37 cellular contexts compared by ENCODE assay signal in genomic region chr2:66641685-66642084, GRCh38.
"Had no signal": no experiment of that assay in that cellular context is flagged by ENCODE, and none has a peak within 500 bp of the region (broad histone marks: within the 10 kb centered on the region; RNA-seq: fewer than 3 reads in every experiment).

No MANE protein-coding gene starts in this region.

- H3K4me3 ChIP-seq: adrenal gland, ascending aorta, body of pancreas, breast epithelium, cardiac muscle cell had no signal

- H3K4me3 Mint-ChIP-seq: activated naive CD4-positive, alpha-beta T cell treated with anti-CD3 and anti-CD28 coated beads for 36 hours; activated naive CD4-positive, alpha-beta T cell treated with anti-CD3 and anti-CD28 coated beads, Interleukin-2, amount 10 ng/mL, durations not matched to agents 7 days and 5 days; activated naive CD4-positive, alpha-beta T cell treated with anti-CD3 and anti-CD28 coated beads, Interleukin-2, amount 50 U/mL, for 24 hours; activated naive CD8-positive, alpha-beta T cell; activated naive CD8-positive, alpha-beta T cell treated with anti-CD3 and anti-CD28 coated beads for 36 hours; activated naive CD8-positive, alpha-beta T cell treated with anti-CD3 and anti-CD28 coated beads, Interleukin-2, amount 10 ng/mL, durations not matched to agents 7 days and 5 days; activated naive CD8-positive, alpha-beta T cell treated with anti-CD3 and anti-CD28 coated beads, Interleukin-2, amount 50 U/mL, for 24 hours; activated T-cell treated with anti-CD3 and anti-CD28 coated beads, Interleukin-2, amount 50 U/mL, for 24 hours; activated T-cell treated with anti-CD3 and anti-CD28 coated beads, Interleukin-2, amount 50 U/mL, for 4 hours; activated T-cell treated with anti-CD3 and anti-CD28 coated beads, Interleukin-2, amount 50 U/mL, for 72 hours; activated T-helper 1 cell treated with anti-CD3 and anti-CD28 coated beads, Interleukin-12 subunit alpha, Interleukin-12 subunit beta, Interleukin-2, Interleukin-4 antibody, amounts not matched to agents 30 ng/mL and 10 ng/mL and 1 ng/mL, durations not matched to agents 14 hours and 24 hours and 36 hours; activated T-helper 17 cell treated with anti-CD3 and anti-CD28 coated beads, Interleukin-2, amount 50 U/mL, for 72 hours; brain; central memory CD8-positive, alpha-beta T cell had no signal

- H3K4me1 Mint-ChIP-seq: activated naive CD4-positive, alpha-beta T cell treated with anti-CD3 and anti-CD28 coated beads, Interleukin-2, amount 10 ng/mL, durations not matched to agents 7 days and 5 days; activated naive CD4-positive, alpha-beta T cell treated with anti-CD3 and anti-CD28 coated beads, Interleukin-2, amount 50 U/mL, for 24 hours; activated naive CD8-positive, alpha-beta T cell treated with anti-CD3 and anti-CD28 coated beads for 36 hours; activated naive CD8-positive, alpha-beta T cell treated with anti-CD3 and anti-CD28 coated beads, Interleukin-2, amount 10 ng/mL, durations not matched to agents 7 days and 5 days; activated naive CD8-positive, alpha-beta T cell treated with anti-CD3 and anti-CD28 coated beads, Interleukin-2, amount 50 U/mL, for 24 hours; activated T-helper 17 cell treated with anti-CD3 and anti-CD28 coated beads, Interleukin-2, amount 50 U/mL, for 72 hours; brain; central memory CD8-positive, alpha-beta T cell had no signal

- H3K27me3 Mint-ChIP-seq: activated naive CD4-positive, alpha-beta T cell treated with anti-CD3 and anti-CD28 coated beads, Interleukin-2, amount 10 ng/mL, durations not matched to agents 7 days and 5 days; activated naive CD4-positive, alpha-beta T cell treated with anti-CD3 and anti-CD28 coated beads, Interleukin-2, amount 50 U/mL, for 24 hours; activated naive CD8-positive, alpha-beta T cell; activated naive CD8-positive, alpha-beta T cell treated with anti-CD3 and anti-CD28 coated beads, Interleukin-2, amount 10 ng/mL, durations not matched to agents 7 days and 5 days; activated naive CD8-positive, alpha-beta T cell treated with anti-CD3 and anti-CD28 coated beads, Interleukin-2, amount 50 U/mL, for 24 hours; activated T-cell treated with anti-CD3 and anti-CD28 coated beads, Interleukin-2, amount 50 U/mL, for 24 hours; activated T-helper 17 cell treated with anti-CD3 and anti-CD28 coated beads, Interleukin-2, amount 50 U/mL, for 72 hours; brain; central memory CD8-positive, alpha-beta T cell had no signal

- H3K9me3 Mint-ChIP-seq: activated naive CD4-positive, alpha-beta T cell treated with anti-CD3 and anti-CD28 coated beads, Interleukin-2, amount 50 U/mL, for 24 hours; activated naive CD8-positive, alpha-beta T cell treated with anti-CD3 and anti-CD28 coated beads, Interleukin-2, amount 10 ng/mL, durations not matched to agents 7 days and 5 days; activated T-cell treated with anti-CD3 and anti-CD28 coated beads, Interleukin-2, amount 50 U/mL, for 4 hours; activated T-helper 1 cell treated with anti-CD3 and anti-CD28 coated beads, Interleukin-12 subunit alpha, Interleukin-12 subunit beta, Interleukin-2, Interleukin-4 antibody, amounts not matched to agents 30 ng/mL and 10 ng/mL and 1 ng/mL, durations not matched to agents 14 hours and 24 hours and 36 hours; activated T-helper 2 cell treated with anti-CD3 and anti-CD28 coated beads, Interferon-gamma antibody, Interleukin-2, Interleukin-4, amounts not matched to agents 10 μg/mL and 5 μg/mL and 100 μg/mL, durations not matched to agents 14 hours and 24 hours and 36 hours had no signal

- H3K27ac ChIP-seq: adrenal gland, ascending aorta, body of pancreas, brain microvascular endothelial cell, breast epithelium, cardiac muscle cell had no signal

- H3K27ac Mint-ChIP-seq: activated naive CD4-positive, alpha-beta T cell treated with anti-CD3 and anti-CD28 coated beads for 36 hours; activated naive CD4-positive, alpha-beta T cell treated with anti-CD3 and anti-CD28 coated beads, Interleukin-2, amount 10 ng/mL, durations not matched to agents 7 days and 5 days; activated naive CD4-positive, alpha-beta T cell treated with anti-CD3 and anti-CD28 coated beads, Interleukin-2, amount 50 U/mL, for 24 hours; activated naive CD8-positive, alpha-beta T cell; activated naive CD8-positive, alpha-beta T cell treated with anti-CD3 and anti-CD28 coated beads for 36 hours; activated naive CD8-positive, alpha-beta T cell treated with anti-CD3 and anti-CD28 coated beads, Interleukin-2, amount 10 ng/mL, durations not matched to agents 7 days and 5 days; activated naive CD8-positive, alpha-beta T cell treated with anti-CD3 and anti-CD28 coated beads, Interleukin-2, amount 50 U/mL, for 24 hours; activated T-cell treated with anti-CD3 and anti-CD28 coated beads, Interleukin-2, amount 50 U/mL, for 24 hours; activated T-cell treated with anti-CD3 and anti-CD28 coated beads, Interleukin-2, amount 50 U/mL, for 72 hours; activated T-helper 1 cell treated with anti-CD3 and anti-CD28 coated beads, Interleukin-12 subunit alpha, Interleukin-12 subunit beta, Interleukin-2, Interleukin-4 antibody, amounts not matched to agents 30 ng/mL and 10 ng/mL and 1 ng/mL, durations not matched to agents 14 hours and 24 hours and 36 hours; activated T-helper 17 cell treated with anti-CD3 and anti-CD28 coated beads, Interleukin-2, amount 50 U/mL, for 72 hours; activated T-helper 2 cell treated with anti-CD3 and anti-CD28 coated beads, Interferon-gamma antibody, Interleukin-2, Interleukin-4, amounts not matched to agents 10 μg/mL and 5 μg/mL and 100 μg/mL, durations not matched to agents 14 hours and 24 hours and 36 hours; brain had no signal

- H3K9me3 ChIP-seq: adrenal gland, ascending aorta, body of pancreas, breast epithelium had no signal

- H3K36me3 Mint-ChIP-seq: activated naive CD4-positive, alpha-beta T cell treated with anti-CD3 and anti-CD28 coated beads, Interleukin-2, amount 10 ng/mL, durations not matched to agents 7 days and 5 days; activated naive CD4-positive, alpha-beta T cell treated with anti-CD3 and anti-CD28 coated beads, Interleukin-2, amount 50 U/mL, for 24 hours; activated naive CD8-positive, alpha-beta T cell; activated naive CD8-positive, alpha-beta T cell treated with anti-CD3 and anti-CD28 coated beads for 36 hours; activated naive CD8-positive, alpha-beta T cell treated with anti-CD3 and anti-CD28 coated beads, Interleukin-2, amount 10 ng/mL, durations not matched to agents 7 days and 5 days had no signal

- H3K4me1 ChIP-seq: adrenal gland, ascending aorta, body of pancreas, breast epithelium had no signal

- DNase-seq: activated effector memory CD4-positive, alpha-beta T cell treated with anti-CD3 and anti-CD28 coated beads, Interleukin-2, amount 50 U/mL, for 16 hours; activated effector memory CD4-positive, alpha-beta T cell treated with Interleukin-2 at 50 U/mL for 16 hours; activated gamma-delta T cell; activated gamma-delta T cell treated with Interleukin-2 at 50 U/mL for 16 hours; activated naive CD4-positive, alpha-beta T cell; activated naive CD4-positive, alpha-beta T cell treated with anti-CD3 and anti-CD28 coated beads for 36 hours; activated naive CD4-positive, alpha-beta T cell treated with anti-CD3 and anti-CD28 coated beads, Interleukin-2, amount 10 ng/mL, durations not matched to agents 7 days and 5 days; activated naive CD4-positive, alpha-beta T cell treated with anti-CD3 and anti-CD28 coated beads, Interleukin-2, amount 50 U/mL, for 16 hours; activated naive CD4-positive, alpha-beta T cell treated with Interleukin-2 at 50 U/mL for 16 hours; activated naive CD8-positive, alpha-beta T cell treated with anti-CD3 and anti-CD28 coated beads for 36 hours; activated naive CD8-positive, alpha-beta T cell treated with anti-CD3 and anti-CD28 coated beads, Interleukin-2, amount 10 ng/mL, durations not matched to agents 7 days and 5 days; activated naive CD8-positive, alpha-beta T cell treated with anti-CD3 and anti-CD28 coated beads, Interleukin-2, amount 50 U/mL, for 24 hours; activated T-cell treated with anti-CD3 and anti-CD28 coated beads, Interleukin-2, amount 50 U/mL, for 1 hour; activated T-cell treated with anti-CD3 and anti-CD28 coated beads, Interleukin-2, amount 50 U/mL, for 24 hours; activated T-cell treated with anti-CD3 and anti-CD28 coated beads, Interleukin-2, amount 50 U/mL, for 4 hours; activated T-cell treated with anti-CD3 and anti-CD28 coated beads, Interleukin-2, amount 50 U/mL, for 48 hours; activated T-cell treated with anti-CD3 and anti-CD28 coated beads, Interleukin-2, amount 50 U/mL, for 72 hours; adrenal gland; amniotic stem cell; amygdala; anterior cingulate cortex; aorta; body of pancreas; brain microvascular endothelial cell; caudate nucleus; central memory CD4-positive, alpha-beta T cell; cerebellar nuclear complex had no signal

- ATAC-seq: activated naive CD8-positive, alpha-beta T cell treated with anti-CD3 and anti-CD28 coated beads, Interleukin-2, amount 50 U/mL, for 24 hours; activated T-cell treated with anti-CD3 and anti-CD28 coated beads, Interleukin-2, amount 50 U/mL, for 4 hours; activated T-cell treated with anti-CD3 and anti-CD28 coated beads, Interleukin-2, amount 50 U/mL, for 72 hours; activated T-helper 17 cell treated with anti-CD3 and anti-CD28 coated beads, Interleukin-2, amount 50 U/mL, for 72 hours; body of pancreas had no signal

- H3K27me3 ChIP-seq: adrenal gland, ascending aorta, body of pancreas, brain microvascular endothelial cell, breast epithelium, cardiac muscle cell had no signal

- H3K36me3 ChIP-seq: adrenal gland, ascending aorta, brain microvascular endothelial cell, breast epithelium, cardiac muscle cell had no signal
